In genomic region chr2:202634556-202635440, GRCh38 we compare ENCODE assay signal across 8 cellular contexts.
DNase-seq lines count a peak whose midpoint lies in the region; ATAC-seq lines count a peak whose summit lies in the region.

Gene FAM117B (plus strand): TSS chr2:202634969. CDS start chr2:202635188, 219 bp downstream.

- peak; percentile 91 for ATAC-seq in HG02588 (IDR thresholded peaks at IDR 0.05; ENCODE audit: unreplicated experiment)

- peak within 1 kb of the TSS; percentile 93 for H3K4me3 ChIP-seq in GM08714 (ENCODE audit: low read length)
- H3K4me3 ChIP-seq in SK-N-MC: peak within 1 kb of the TSS; percentile 99

- H3K9ac ChIP-seq in SK-N-MC (ENCODE audit: insufficient read length): peak within 1 kb of the TSS; percentile 85

- peak; percentile 97 for DNase-seq in NCI-H1048 (lab: John Stamatoyannopoulos, UW)
- DNase-seq in SK-N-MC (ENCODE audit: low read depth, low spot score): peak; percentile 63
- peak; percentile 99 for DNase-seq in activated naive CD4-positive, alpha-beta T cell treated with anti-CD3 and anti-CD28 coated beads, Interleukin-2, amount 50 U/mL, for 16 hours
- peak; percentile 97 for DNase-seq in germinal center (ENCODE audit: low spot score)
- DNase-seq in non-pigmented ciliary epithelial cell (ENCODE audit: low read depth): peak; percentile 58
- DNase-seq in substantia nigra (lab: John Stamatoyannopoulos, UW): peak; percentile 77 to 99 (median 94)

- no peaks in the 10 kb centered on the region for H3K9me3 ChIP-seq in SK-N-MC (ENCODE audit: low read depth, low read length)

- H3K27ac ChIP-seq in SK-N-MC: peak within 1 kb of the TSS; percentile 76; the same call in 1 of the 2 replicates
- H3K27ac ChIP-seq in substantia nigra (ENCODE audit: low read depth, low read length, poor library complexity, severe bottlenecking): peak within 1 kb of the TSS; percentile 91

- no peaks in the 10 kb centered on the region; the same call in 1 of the 2 replicates for H3K36me3 ChIP-seq in SK-N-MC (ENCODE audit: insufficient read depth, low read length)

Comparison
In these comparisons a context has a peak if more than half of its experiments do, and no peak if none do; other contexts are left out.
1. Peak in every context shown above with its lines: DNase-seq, ATAC-seq, H3K4me3 ChIP-seq and H3K27ac ChIP-seq.